2 cellular contexts compared by ENCODE assay signal in genomic region chr16:68235105-68235881, GRCh38.
TF ChIP-seq lines count a peak whose summit lies in the region.

No MANE protein-coding gene starts in this region.

TF ChIP-seq in GM12878, 131 proteins besides CTCF, POLR2A, EP300 and RAD21 (continued from another document):
- TF ChIP-seq RELB (IDR thresholded peaks at IDR 0.05; ENCODE audit: low read depth) (no peak), TCF12 (IDR thresholded peaks at IDR 0.05; ENCODE audit: low read depth, low read length) (no peak)

TF ChIP-seq in HepG2, 621 proteins besides CTCF, POLR2A, EP300 and RAD21 (continued from another document and continues in another):
- TF ChIP-seq, protein P1, sequence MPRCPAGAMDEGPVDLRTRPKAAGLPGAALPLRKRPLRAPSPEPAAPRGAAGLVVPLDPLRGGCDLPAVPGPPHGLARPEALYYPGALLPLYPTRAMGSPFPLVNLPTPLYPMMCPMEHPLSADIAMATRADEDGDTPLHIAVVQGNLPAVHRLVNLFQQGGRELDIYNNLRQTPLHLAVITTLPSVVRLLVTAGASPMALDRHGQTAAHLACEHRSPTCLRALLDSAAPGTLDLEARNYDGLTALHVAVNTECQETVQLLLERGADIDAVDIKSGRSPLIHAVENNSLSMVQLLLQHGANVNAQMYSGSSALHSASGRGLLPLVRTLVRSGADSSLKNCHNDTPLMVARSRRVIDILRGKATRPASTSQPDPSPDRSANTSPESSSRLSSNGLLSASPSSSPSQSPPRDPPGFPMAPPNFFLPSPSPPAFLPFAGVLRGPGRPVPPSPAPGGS (CRISPR knock-in tag; IDR thresholded peaks at IDR 0.05): no peak
- TF ChIP-seq BHLHE40 (IDR thresholded peaks at IDR 0.05; ENCODE audit: low read length): peak; percentile 19; the same call in 1 of the 2 replicates
- TF ChIP-seq ZFAT (CRISPR knock-in tag; conservative IDR thresholded peaks at IDR 0.05): no peak; the same call in none of the 2 replicates
- TF ChIP-seq ZNF432 (CRISPR knock-in tag; IDR thresholded peaks at IDR 0.05; ENCODE audit: borderline replicate concordance): no peak
- TF ChIP-seq PLRG1 (conservative IDR thresholded peaks at IDR 0.05): no peak
- peak; percentile 40; the same call in 1 of the 2 replicates for TF ChIP-seq SP5 (CRISPR knock-in tag; IDR thresholded peaks at IDR 0.05; ENCODE audit: borderline replicate concordance, low read depth)
- TF ChIP-seq MED1 (CRISPR knock-in tag; IDR thresholded peaks at IDR 0.05): peak; percentile 12; the same call in 1 of the 2 replicates
- TF ChIP-seq ZNF382 (CRISPR knock-in tag; IDR thresholded peaks at IDR 0.05; ENCODE audit: borderline replicate concordance): no peak
- no peak for TF ChIP-seq ZNF282 (IDR thresholded peaks at IDR 0.05; ENCODE audit: partially characterized antibody)
- no peak for TF ChIP-seq ZNF251 (CRISPR knock-in tag; IDR thresholded peaks at IDR 0.05)
- TF ChIP-seq RFX3 (CRISPR knock-in tag; IDR thresholded peaks at IDR 0.05): no peak
- TF ChIP-seq HDAC2 (CRISPR knock-in tag; IDR thresholded peaks at IDR 0.05): no peak; the same call in 1 of the 2 replicates
- no peak for TF ChIP-seq MXD4 (CRISPR knock-in tag; IDR thresholded peaks at IDR 0.05)
- 0 out of 2 replicates have a peak, but pooled peaks have one; percentile 8 for TF ChIP-seq RFXAP (CRISPR knock-in tag; IDR thresholded peaks at IDR 0.05; ENCODE audit: borderline replicate concordance)
- TF ChIP-seq PHF8 (CRISPR knock-in tag; IDR thresholded peaks at IDR 0.05): peak; percentile 76
- TF ChIP-seq POGK (CRISPR knock-in tag; conservative IDR thresholded peaks at IDR 0.05): no peak
- TF ChIP-seq ZNF598 (CRISPR knock-in tag; IDR thresholded peaks at IDR 0.05; ENCODE audit: borderline replicate concordance): no peak
- TF ChIP-seq ZNF703 (CRISPR knock-in tag; IDR thresholded peaks at IDR 0.05; ENCODE audit: borderline replicate concordance): 0 out of 2 replicates have a peak, but pooled peaks have one; percentile 10
- TF ChIP-seq, protein P2, sequence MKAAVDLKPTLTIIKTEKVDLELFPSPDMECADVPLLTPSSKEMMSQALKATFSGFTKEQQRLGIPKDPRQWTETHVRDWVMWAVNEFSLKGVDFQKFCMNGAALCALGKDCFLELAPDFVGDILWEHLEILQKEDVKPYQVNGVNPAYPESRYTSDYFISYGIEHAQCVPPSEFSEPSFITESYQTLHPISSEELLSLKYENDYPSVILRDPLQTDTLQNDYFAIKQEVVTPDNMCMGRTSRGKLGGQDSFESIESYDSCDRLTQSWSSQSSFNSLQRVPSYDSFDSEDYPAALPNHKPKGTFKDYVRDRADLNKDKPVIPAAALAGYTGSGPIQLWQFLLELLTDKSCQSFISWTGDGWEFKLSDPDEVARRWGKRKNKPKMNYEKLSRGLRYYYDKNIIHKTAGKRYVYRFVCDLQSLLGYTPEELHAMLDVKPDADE (CRISPR knock-in tag; IDR thresholded peaks at IDR 0.05): no peak
- no peak for TF ChIP-seq ZNF530 (CRISPR knock-in tag; IDR thresholded peaks at IDR 0.05; ENCODE audit: low read depth)
- TF ChIP-seq ZNF501 (CRISPR knock-in tag; IDR thresholded peaks at IDR 0.05): peak; percentile 62; the same call in 1 of the 2 replicates
- TF ChIP-seq WIZ (CRISPR knock-in tag; IDR thresholded peaks at IDR 0.05): no peak
- peak; percentile 81 for TF ChIP-seq TBX2 (CRISPR knock-in tag; IDR thresholded peaks at IDR 0.05; ENCODE audit: borderline replicate concordance)
- no peak for TF ChIP-seq ZFP90 (CRISPR knock-in tag; IDR thresholded peaks at IDR 0.05; ENCODE audit: borderline replicate concordance)
- TF ChIP-seq PPARG (CRISPR knock-in tag; conservative IDR thresholded peaks at IDR 0.05): no peak
- no peak for TF ChIP-seq NONO (IDR thresholded peaks at IDR 0.05)
- 0 out of 2 replicates have a peak, but pooled peaks have one; percentile 46 for TF ChIP-seq NONO (CRISPR knock-in tag; conservative IDR thresholded peaks at IDR 0.05)
- peak; percentile 64 for TF ChIP-seq ELF1 (CRISPR knock-in tag; IDR thresholded peaks at IDR 0.05)
- TF ChIP-seq KAT2B (IDR thresholded peaks at IDR 0.05; ENCODE audit: borderline replicate concordance, low read depth, low read length): no peak
- no peak for TF ChIP-seq TCF7L2 (IDR thresholded peaks at IDR 0.05; ENCODE audit: low read depth, low read length)
- TF ChIP-seq ATF5 (CRISPR knock-in tag; IDR thresholded peaks at IDR 0.05; ENCODE audit: low read depth): 0 out of 2 replicates have a peak, but pooled peaks have one; percentile 26
- no peak for TF ChIP-seq ZNF878 (CRISPR knock-in tag; IDR thresholded peaks at IDR 0.05)
- TF ChIP-seq FOXC1 (CRISPR knock-in tag; IDR thresholded peaks at IDR 0.05; ENCODE audit: borderline replicate concordance): 0 out of 2 replicates have a peak, but pooled peaks have one; percentile 50
- TF ChIP-seq ZFP36L2 (CRISPR knock-in tag; IDR thresholded peaks at IDR 0.05): no peak
- TF ChIP-seq ZBTB7A (CRISPR knock-in tag; IDR thresholded peaks at IDR 0.05): peak; percentile 67
- TF ChIP-seq ZBTB42 (CRISPR knock-in tag; IDR thresholded peaks at IDR 0.05): peak; percentile 8; the same call in 1 of the 2 replicates
- TF ChIP-seq, protein P3, sequence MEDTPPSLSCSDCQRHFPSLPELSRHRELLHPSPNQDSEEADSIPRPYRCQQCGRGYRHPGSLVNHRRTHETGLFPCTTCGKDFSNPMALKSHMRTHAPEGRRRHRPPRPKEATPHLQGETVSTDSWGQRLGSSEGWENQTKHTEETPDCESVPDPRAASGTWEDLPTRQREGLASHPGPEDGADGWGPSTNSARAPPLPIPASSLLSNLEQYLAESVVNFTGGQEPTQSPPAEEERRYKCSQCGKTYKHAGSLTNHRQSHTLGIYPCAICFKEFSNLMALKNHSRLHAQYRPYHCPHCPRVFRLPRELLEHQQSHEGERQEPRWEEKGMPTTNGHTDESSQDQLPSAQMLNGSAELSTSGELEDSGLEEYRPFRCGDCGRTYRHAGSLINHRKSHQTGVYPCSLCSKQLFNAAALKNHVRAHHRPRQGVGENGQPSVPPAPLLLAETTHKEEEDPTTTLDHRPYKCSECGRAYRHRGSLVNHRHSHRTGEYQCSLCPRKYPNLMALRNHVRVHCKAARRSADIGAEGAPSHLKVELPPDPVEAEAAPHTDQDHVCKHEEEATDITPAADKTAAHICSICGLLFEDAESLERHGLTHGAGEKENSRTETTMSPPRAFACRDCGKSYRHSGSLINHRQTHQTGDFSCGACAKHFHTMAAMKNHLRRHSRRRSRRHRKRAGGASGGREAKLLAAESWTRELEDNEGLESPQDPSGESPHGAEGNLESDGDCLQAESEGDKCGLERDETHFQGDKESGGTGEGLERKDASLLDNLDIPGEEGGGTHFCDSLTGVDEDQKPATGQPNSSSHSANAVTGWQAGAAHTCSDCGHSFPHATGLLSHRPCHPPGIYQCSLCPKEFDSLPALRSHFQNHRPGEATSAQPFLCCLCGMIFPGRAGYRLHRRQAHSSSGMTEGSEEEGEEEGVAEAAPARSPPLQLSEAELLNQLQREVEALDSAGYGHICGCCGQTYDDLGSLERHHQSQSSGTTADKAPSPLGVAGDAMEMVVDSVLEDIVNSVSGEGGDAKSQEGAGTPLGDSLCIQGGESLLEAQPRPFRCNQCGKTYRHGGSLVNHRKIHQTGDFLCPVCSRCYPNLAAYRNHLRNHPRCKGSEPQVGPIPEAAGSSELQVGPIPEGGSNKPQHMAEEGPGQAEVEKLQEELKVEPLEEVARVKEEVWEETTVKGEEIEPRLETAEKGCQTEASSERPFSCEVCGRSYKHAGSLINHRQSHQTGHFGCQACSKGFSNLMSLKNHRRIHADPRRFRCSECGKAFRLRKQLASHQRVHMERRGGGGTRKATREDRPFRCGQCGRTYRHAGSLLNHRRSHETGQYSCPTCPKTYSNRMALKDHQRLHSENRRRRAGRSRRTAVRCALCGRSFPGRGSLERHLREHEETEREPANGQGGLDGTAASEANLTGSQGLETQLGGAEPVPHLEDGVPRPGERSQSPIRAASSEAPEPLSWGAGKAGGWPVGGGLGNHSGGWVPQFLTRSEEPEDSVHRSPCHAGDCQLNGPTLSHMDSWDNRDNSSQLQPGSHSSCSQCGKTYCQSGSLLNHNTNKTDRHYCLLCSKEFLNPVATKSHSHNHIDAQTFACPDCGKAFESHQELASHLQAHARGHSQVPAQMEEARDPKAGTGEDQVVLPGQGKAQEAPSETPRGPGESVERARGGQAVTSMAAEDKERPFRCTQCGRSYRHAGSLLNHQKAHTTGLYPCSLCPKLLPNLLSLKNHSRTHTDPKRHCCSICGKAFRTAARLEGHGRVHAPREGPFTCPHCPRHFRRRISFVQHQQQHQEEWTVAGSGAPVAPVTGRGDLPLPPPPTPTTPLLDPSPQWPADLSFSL (CRISPR knock-in tag; IDR thresholded peaks at IDR 0.05): no peak; the same call in 1 of the 2 replicates
- TF ChIP-seq ZNF292 (CRISPR knock-in tag; IDR thresholded peaks at IDR 0.05; ENCODE audit: borderline replicate concordance, low read depth): no peak
- TF ChIP-seq MBD4 (IDR thresholded peaks at IDR 0.05; ENCODE audit: borderline replicate concordance, low read length): no peak
- no peak for TF ChIP-seq KDM6A (CRISPR knock-in tag; IDR thresholded peaks at IDR 0.05; ENCODE audit: low read depth)
- no peak for TF ChIP-seq NPAS2 (CRISPR knock-in tag; IDR thresholded peaks at IDR 0.05; ENCODE audit: borderline replicate concordance)
- TF ChIP-seq ATF6 (CRISPR knock-in tag; conservative IDR thresholded peaks at IDR 0.05): no peak
- no peak for TF ChIP-seq MIER3 (CRISPR knock-in tag; IDR thresholded peaks at IDR 0.05; ENCODE audit: borderline replicate concordance)
- TF ChIP-seq RERE (CRISPR knock-in tag; IDR thresholded peaks at IDR 0.05; ENCODE audit: low read depth): no peak
- no peak for TF ChIP-seq ZMYM3 (CRISPR knock-in tag; IDR thresholded peaks at IDR 0.05)
- no peak for TF ChIP-seq SNRNP70 (IDR thresholded peaks at IDR 0.05; ENCODE audit: low read depth, low read length)
- TF ChIP-seq ZNF136 (CRISPR knock-in tag; IDR thresholded peaks at IDR 0.05; ENCODE audit: low read depth): no peak
- TF ChIP-seq ZNF124 (CRISPR knock-in tag; IDR thresholded peaks at IDR 0.05): no peak; the same call in 1 of the 2 replicates
- TF ChIP-seq KAT7 (CRISPR knock-in tag; IDR thresholded peaks at IDR 0.05; ENCODE audit: borderline replicate concordance): peak; percentile 84
